ENCODE assay signal across 2 cellular contexts in genomic region chr17:1766382-1767135, GRCh38.
TF ChIP-seq lines count a peak whose summit lies in the region.

No MANE protein-coding gene starts in this region.

TF ChIP-seq in SK-N-SH, 30 proteins besides CTCF, POLR2A, EP300 and RAD21:
- TF ChIP-seq RFX5 (IDR thresholded peaks at IDR 0.05; ENCODE audit: low read length) = no peak
- TF ChIP-seq, protein P1, sequence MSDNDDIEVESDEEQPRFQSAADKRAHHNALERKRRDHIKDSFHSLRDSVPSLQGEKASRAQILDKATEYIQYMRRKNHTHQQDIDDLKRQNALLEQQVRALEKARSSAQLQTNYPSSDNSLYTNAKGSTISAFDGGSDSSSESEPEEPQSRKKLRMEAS (IDR thresholded peaks at IDR 0.05; ENCODE audit: low read depth) = no peak
- no peak for TF ChIP-seq CHD2 (IDR thresholded peaks at IDR 0.05; ENCODE audit: low read length, partially characterized antibody)
- TF ChIP-seq RCOR1 (IDR thresholded peaks at IDR 0.05; ENCODE audit: low read length) = no peak

TF ChIP-seq in SK-N-SH treated with all-trans-retinoic acid at 6 μM for 48 hours, 23 proteins besides CTCF, POLR2A, EP300 and RAD21:
- no peak for TF ChIP-seq TOX (CRISPR knock-in tag; IDR thresholded peaks at IDR 0.05; ENCODE audit: borderline replicate concordance)
